8 cellular contexts compared by ENCODE assay signal in genomic region chr1:155909894-155910293, GRCh38. TPM values are rescaled to one million over a fixed set of nuclear protein-coding genes. Genes with fewer than 3 reads are reported as not detected.
DNase-seq lines count a peak whose midpoint lies in the region; ATAC-seq, FAIRE-seq and TF ChIP-seq lines count a peak whose summit lies in the region.

No MANE protein-coding gene starts in this region.

- ATAC-seq in SK-N-SH treated with all-trans-retinoic acid at 6 μM for 48 hours, result no peak
- ATAC-seq in left ventricle myocardium superior, result peak; percentile 11
- no peak for ATAC-seq in stimulated activated effector memory CD8-positive, alpha-beta T cell treated with anti-CD3 and anti-CD28 coated beads, Interleukin-12 subunit alpha, Interleukin-12 subunit beta, amount 100 ng/mL, for 72 hours
- no peak for ATAC-seq in HG03342 (IDR thresholded peaks at IDR 0.05; ENCODE audit: unreplicated experiment)

- H3K4me1 ChIP-seq in SK-N-SH (ENCODE audit: control insufficient read depth in 1 of 2, insufficient read depth in 2 of 2, low read depth in 1 of 2, low read length in 1 of 2), result peaks cover 8% of the 10 kb centered on the region in 2 experiments; a peak in 3 of 4 replicates

- POLR2A ChIA-PET in SK-N-SH (lab: Yijun Ruan, JAX), result no interaction called here
- POLR2A ChIA-PET in activated CD4-positive, alpha-beta memory T cell treated with anti-CD3 and anti-CD28 coated beads, Interleukin-2, amount 10 ng/mL, durations not matched to agents 7 days and 5 days (lab: Charles Lee), result interaction anchor here (0.8 to 2.9 kb wide), 3 partner anchors 25 to 69 kb away, joined by 3 to 14 read pairs (median 3); partner anchors contain the start of genes ARHGEF2 and KHDC4

- intact Hi-C loops in left ventricle myocardium superior (cut with micrococcal nuclease), result no loop called here

- peak overlapping the region; percentile 56 to 94 for H3K4me3 ChIP-seq in SK-N-SH (ENCODE audit: low read depth in 2 of 2, low read length in 1 of 2)

- TF ChIP-seq EP300 in SK-N-SH (IDR thresholded peaks at IDR 0.05; ENCODE audit: borderline replicate concordance in 1 of 2, low read depth in 1 of 2, low read length in 1 of 2), result no peak

- H3K9me3 Mint-ChIP-seq in activated CD4-positive, alpha-beta memory T cell treated with anti-CD3 and anti-CD28 coated beads, Interleukin-2, amount 10 ng/mL, durations not matched to agents 7 days and 5 days, result no peaks in the 10 kb centered on the region
- no peaks in the 10 kb centered on the region for H3K9me3 Mint-ChIP-seq in stimulated activated effector memory CD8-positive, alpha-beta T cell treated with anti-CD3 and anti-CD28 coated beads, Interleukin-12 subunit alpha, Interleukin-12 subunit beta, amount 100 ng/mL, for 72 hours

- peaks cover 61% of the 10 kb centered on the region for H3K79me2 ChIP-seq in SK-N-SH (ENCODE audit: insufficient read depth)

- H3K4me2 ChIP-seq in SK-N-SH, result peak overlapping the region; percentile 98

- H3K9me3 ChIP-seq in SK-N-SH, result no peaks in the 10 kb centered on the region

- H3K27me3 ChIP-seq in SK-N-SH (ENCODE audit: insufficient read depth), result no peaks in the 10 kb centered on the region

- H3K36me3 ChIP-seq in SK-N-SH (replicated peaks in 1 of 2; ENCODE audit: control insufficient read depth in 1 of 2, insufficient read depth in 2 of 2, low read length in 1 of 2), result peaks cover 43 to 86% of the 10 kb centered on the region in 2 experiments

- peak overlapping the region; percentile 86; the same call in 1 of the 2 replicates for H3K9ac ChIP-seq in SK-N-SH

- DNase-seq in SK-N-SH (no peak), left ventricle myocardium superior (no peak), NCI-H774 (lab: John Stamatoyannopoulos, UW) (no peak), GM12891 (ENCODE audit: insufficient read length, low spot score) (no peak)
- no peak for DNase-seq in activated CD4-positive, alpha-beta memory T cell treated with anti-CD3 and anti-CD28 coated beads, Interleukin-2, amount 10 ng/mL, durations not matched to agents 7 days and 5 days
- no peak for DNase-seq in stimulated activated effector memory CD8-positive, alpha-beta T cell treated with anti-CD3 and anti-CD28 coated beads, Interleukin-12 subunit alpha, Interleukin-12 subunit beta, amount 100 ng/mL, for 72 hours (ENCODE audit: low spot score in 2 of 2)

- H3K27ac Mint-ChIP-seq in activated CD4-positive, alpha-beta memory T cell treated with anti-CD3 and anti-CD28 coated beads, Interleukin-2, amount 10 ng/mL, durations not matched to agents 7 days and 5 days, result peak overlapping the region; percentile 97
- H3K27ac Mint-ChIP-seq in stimulated activated effector memory CD8-positive, alpha-beta T cell treated with anti-CD3 and anti-CD28 coated beads, Interleukin-12 subunit alpha, Interleukin-12 subunit beta, amount 100 ng/mL, for 72 hours, result peak overlapping the region; percentile 98

- 86% methylated on average over 4 of the region's 4 CpGs for WGBS in SK-N-SH (ENCODE audit: low lambda C conversion rate)

- TF ChIP-seq POLR2A in GM12891 (IDR thresholded peaks at IDR 0.05; ENCODE audit: low read depth, low read length), result no peak

- TF ChIP-seq RAD21 in SK-N-SH (IDR thresholded peaks at IDR 0.05; ENCODE audit: low read length), result no peak

- H3K36me3 Mint-ChIP-seq in activated CD4-positive, alpha-beta memory T cell treated with anti-CD3 and anti-CD28 coated beads, Interleukin-2, amount 10 ng/mL, durations not matched to agents 7 days and 5 days (ENCODE audit: low read depth), result peaks cover 61% of the 10 kb centered on the region
- H3K36me3 Mint-ChIP-seq in stimulated activated effector memory CD8-positive, alpha-beta T cell treated with anti-CD3 and anti-CD28 coated beads, Interleukin-12 subunit alpha, Interleukin-12 subunit beta, amount 100 ng/mL, for 72 hours, result no peaks in the 10 kb centered on the region

- peak overlapping the region; percentile 98 for H3K4me3 Mint-ChIP-seq in activated CD4-positive, alpha-beta memory T cell treated with anti-CD3 and anti-CD28 coated beads, Interleukin-2, amount 10 ng/mL, durations not matched to agents 7 days and 5 days
- peak overlapping the region; percentile 95 for H3K4me3 Mint-ChIP-seq in stimulated activated effector memory CD8-positive, alpha-beta T cell treated with anti-CD3 and anti-CD28 coated beads, Interleukin-12 subunit alpha, Interleukin-12 subunit beta, amount 100 ng/mL, for 72 hours

- no peaks in the 10 kb centered on the region for H3K9me2 ChIP-seq in SK-N-SH

- H3K4me1 Mint-ChIP-seq in activated CD4-positive, alpha-beta memory T cell treated with anti-CD3 and anti-CD28 coated beads, Interleukin-2, amount 10 ng/mL, durations not matched to agents 7 days and 5 days, result peaks cover 31% of the 10 kb centered on the region
- peaks cover 24% of the 10 kb centered on the region for H3K4me1 Mint-ChIP-seq in stimulated activated effector memory CD8-positive, alpha-beta T cell treated with anti-CD3 and anti-CD28 coated beads, Interleukin-12 subunit alpha, Interleukin-12 subunit beta, amount 100 ng/mL, for 72 hours

- peaks cover 46% of the 10 kb centered on the region for H3F3A ChIP-seq in SK-N-SH (replicated peaks; ENCODE audit: insufficient read depth)

- no peak for TF ChIP-seq CTCF in SK-N-SH (IDR thresholded peaks at IDR 0.05)

- no peaks in the 10 kb centered on the region for H4K20me1 ChIP-seq in SK-N-SH (ENCODE audit: insufficient read depth)

- H3K27ac ChIP-seq in SK-N-SH (ENCODE audit: low read depth in 2 of 2, low read length in 1 of 2), result peak overlapping the region in 1 of 2 experiments; percentile 70; a peak in 1 of 4 replicates

- CTCF ChIA-PET in SK-N-SH (lab: Yijun Ruan, JAX), result interaction anchor here (1.1 kb wide), 1 partner anchor 19 kb away, joined by 3 read pairs; no protein-coding TSS in a partner anchor
- CTCF ChIA-PET in activated CD4-positive, alpha-beta memory T cell treated with anti-CD3 and anti-CD28 coated beads, Interleukin-2, amount 10 ng/mL, durations not matched to agents 7 days and 5 days (lab: Charles Lee), result interaction anchor here (0.7 to 1.1 kb wide), 3 partner anchors 13 to 165 kb away, joined by 3 to 4 read pairs (median 3); no protein-coding TSS in a partner anchor

- FAIRE-seq in GM12891 (lab: Jason Lieb, UNC), result no peak

- no peaks in the 10 kb centered on the region for H3K27me3 Mint-ChIP-seq in activated CD4-positive, alpha-beta memory T cell treated with anti-CD3 and anti-CD28 coated beads, Interleukin-2, amount 10 ng/mL, durations not matched to agents 7 days and 5 days

- no peak overlapping the region for H2AFZ ChIP-seq in SK-N-SH (ENCODE audit: low read depth)

TF ChIP-seq in SK-N-SH, 30 proteins besides CTCF, POLR2A, EP300 and RAD21 (continues in another document):
- no peak for TF ChIP-seq ELF1 (IDR thresholded peaks at IDR 0.05)
- TF ChIP-seq POLR2AphosphoS5 (IDR thresholded peaks at IDR 0.05; ENCODE audit: low read depth, low read length), result no peak
- TF ChIP-seq FOXJ3 (CRISPR knock-in tag; IDR thresholded peaks at IDR 0.05), result no peak

TF ChIP-seq in SK-N-SH treated with all-trans-retinoic acid at 6 μM for 48 hours, 23 proteins besides CTCF, POLR2A, EP300 and RAD21:
- TF ChIP-seq ZFP3 (CRISPR knock-in tag; IDR thresholded peaks at IDR 0.05), result no peak

TF ChIP-seq in GM12891, 5 proteins besides CTCF, POLR2A, EP300 and RAD21:
- TF ChIP-seq PAX5 (IDR thresholded peaks at IDR 0.05; ENCODE audit: insufficient read depth, low read length, severe bottlenecking), result no peak
- no peak for TF ChIP-seq TAF1 (IDR thresholded peaks at IDR 0.05; ENCODE audit: low read depth, low read length)
- TF ChIP-seq POU2F2 (IDR thresholded peaks at IDR 0.05; ENCODE audit: low read depth, low read length), result no peak
- no peak for TF ChIP-seq SPI1 (IDR thresholded peaks at IDR 0.05; ENCODE audit: low read depth, low read length)
- no peak for TF ChIP-seq POLR2AphosphoS5 (IDR thresholded peaks at IDR 0.05; ENCODE audit: low read depth, low read length)

RNA-seq across cellular contexts. Expression of gene RIT1, which starts 1.3 kb away (rescaled TPM):
- 28.8 and 35.3 TPM in 2 replicates for polyA plus RNA-seq in SK-N-SH (2012; rRNA removed)
- 35.5 and 36.8 TPM in 2 replicates for polyA plus RNA-seq in SK-N-SH (2012; cell fraction: cytosol; rRNA removed)
- 18.0 and 29.0 TPM in 2 replicates for polyA plus RNA-seq in SK-N-SH (2012; cell fraction: nucleus; rRNA removed)
- total RNA-seq in activated CD4-positive, alpha-beta memory T cell treated with anti-CD3 and anti-CD28 coated beads, Interleukin-2, amount 10 ng/mL, durations not matched to agents 7 days and 5 days, result 10 to 100 TPM; 25.0 to 30.9 TPM
- total RNA-seq in left ventricle myocardium superior, result 18.7 TPM
- 19.1 TPM for polyA plus RNA-seq in GM12891 (2012; ENCODE audit: low read depth, missing spikeins)

RNA-seq across cellular contexts. Expression of gene KHDC4, which starts 24.3 kb away (rescaled TPM):
- polyA plus RNA-seq in SK-N-SH (2012; rRNA removed), result 43.1 and 94.4 TPM in 2 replicates
- 24.6 and 27.2 TPM in 2 replicates for polyA plus RNA-seq in SK-N-SH (2012; cell fraction: cytosol; rRNA removed)
- polyA plus RNA-seq in SK-N-SH (2012; cell fraction: nucleus; rRNA removed), result 176 and 362 TPM in 2 replicates
- total RNA-seq in activated CD4-positive, alpha-beta memory T cell treated with anti-CD3 and anti-CD28 coated beads, Interleukin-2, amount 10 ng/mL, durations not matched to agents 7 days and 5 days, result 10 to 100 TPM; 63.8 to 71.4 TPM
- 22.6 TPM for total RNA-seq in left ventricle myocardium superior
- 27.8 TPM for polyA plus RNA-seq in GM12891 (2012; ENCODE audit: low read depth, missing spikeins)

RNA-seq across cellular contexts. Expression of gene RXFP4, which starts 31.5 kb away (rescaled TPM):
- not detected in 2 replicates for polyA plus RNA-seq in SK-N-SH (2012; rRNA removed)
- not detected in 2 replicates for polyA plus RNA-seq in SK-N-SH (2012; cell fraction: cytosol; rRNA removed)
- polyA plus RNA-seq in SK-N-SH (2012; cell fraction: nucleus; rRNA removed), result not detected in 2 replicates
- total RNA-seq in activated CD4-positive, alpha-beta memory T cell treated with anti-CD3 and anti-CD28 coated beads, Interleukin-2, amount 10 ng/mL, durations not matched to agents 7 days and 5 days, result not detected
- total RNA-seq in left ventricle myocardium superior, result not detected
- polyA plus RNA-seq in GM12891 (2012; ENCODE audit: low read depth, missing spikeins), result not detected

RNA-seq across cellular contexts. Expression of gene SYT11, which starts 50.5 kb away (rescaled TPM):
- 26.7 and 37.0 TPM in 2 replicates for polyA plus RNA-seq in SK-N-SH (2012; rRNA removed)
- polyA plus RNA-seq in SK-N-SH (2012; cell fraction: cytosol; rRNA removed), result 27.3 and 31.5 TPM in 2 replicates
- 18.5 and 34.6 TPM in 2 replicates for polyA plus RNA-seq in SK-N-SH (2012; cell fraction: nucleus; rRNA removed)
- total RNA-seq in activated CD4-positive, alpha-beta memory T cell treated with anti-CD3 and anti-CD28 coated beads, Interleukin-2, amount 10 ng/mL, durations not matched to agents 7 days and 5 days, result 10 to 100 TPM; 30.7 to 31.6 TPM
- total RNA-seq in left ventricle myocardium superior, result 6.6 TPM
- 10.3 TPM for polyA plus RNA-seq in GM12891 (2012; ENCODE audit: low read depth, missing spikeins)

RNA-seq across cellular contexts. Expression of gene GON4L, which starts 52.9 kb away (rescaled TPM):
- 16.5 and 24.6 TPM in 2 replicates for polyA plus RNA-seq in SK-N-SH (2012; rRNA removed)
- polyA plus RNA-seq in SK-N-SH (2012; cell fraction: cytosol; rRNA removed), result 12.1 and 12.3 TPM in 2 replicates
- 59.9 and 75.9 TPM in 2 replicates for polyA plus RNA-seq in SK-N-SH (2012; cell fraction: nucleus; rRNA removed)
- 10 to 100 TPM; 76.4 to 76.6 TPM for total RNA-seq in activated CD4-positive, alpha-beta memory T cell treated with anti-CD3 and anti-CD28 coated beads, Interleukin-2, amount 10 ng/mL, durations not matched to agents 7 days and 5 days
- total RNA-seq in left ventricle myocardium superior, result 20.3 TPM
- polyA plus RNA-seq in GM12891 (2012; ENCODE audit: low read depth, missing spikeins), result 17.1 TPM
